Comparison of ENCODE assay signal across 21 cellular contexts in the genomic region with DNA sequence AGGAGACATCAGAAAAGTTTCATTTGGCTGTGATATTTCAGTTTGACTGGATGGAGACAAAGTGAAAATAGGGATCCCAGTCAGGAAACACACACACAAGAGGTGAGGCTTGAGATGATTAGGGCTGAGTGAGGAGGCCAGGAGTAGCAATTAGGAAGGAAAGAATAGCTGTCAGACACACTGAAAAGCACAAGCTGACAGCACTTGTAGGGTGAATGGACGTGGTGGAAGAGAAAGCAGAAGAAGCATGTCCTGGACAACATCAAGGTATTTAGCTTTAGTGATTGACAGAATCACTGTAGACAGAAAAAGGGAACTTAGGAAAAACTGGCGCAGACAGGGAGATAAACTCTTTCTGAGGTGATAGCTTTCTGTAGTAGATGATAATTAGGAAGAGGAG.
A peak's percentile ranks its signal among the peaks of the same experiment; 100 is the strongest.
DNase-seq lines count a peak whose midpoint lies in the region; ATAC-seq, FAIRE-seq and TF ChIP-seq lines count a peak whose summit lies in the region.
"Had no signal": no experiment of that assay in that cellular context is flagged by ENCODE, and none has a peak within 500 bp of the region (broad histone marks: within the 10 kb centered on the region; RNA-seq: fewer than 3 reads in every experiment).

No MANE protein-coding gene starts in this region.

- H3K36me3 ChIP-seq in IMR-90 (ENCODE audit: control insufficient read depth, insufficient read depth, low read length) (no peaks in the 10 kb centered on the region), Panc1 (ENCODE audit: control insufficient read depth, insufficient read depth, low read length) (no peaks in the 10 kb centered on the region), keratinocyte (ENCODE audit: control insufficient read depth in 2 of 2, extremely low read depth in 1 of 2, insufficient read depth in 2 of 2, low read length in 2 of 2) (no peaks in the 10 kb centered on the region), right lobe of liver (no peaks in the 10 kb centered on the region), pancreas (no peaks in the 10 kb centered on the region)

- TF ChIP-seq POLR2A in IMR-90 (IDR thresholded peaks at IDR 0.05; ENCODE audit: low read depth, low read length) = no peak
- no peak for TF ChIP-seq POLR2A in right lobe of liver (IDR thresholded peaks at IDR 0.05)

- H4K91ac ChIP-seq in IMR-90 (ENCODE audit: insufficient read depth, low read depth, low read length) = no peak overlapping the region

- TF ChIP-seq CTCF in IMR-90 (conservative IDR thresholded peaks at IDR 0.05; ENCODE audit: low read depth, low read length) = no peak
- no peak for TF ChIP-seq CTCF in Panc1 (IDR thresholded peaks at IDR 0.05)
- TF ChIP-seq CTCF in keratinocyte (optimal IDR thresholded peaks at IDR 0.05 in 1 of 3, IDR thresholded peaks at IDR 0.05 in 1 of 3, conservative IDR thresholded peaks at IDR 0.05 in 1 of 3; ENCODE audit: extremely low read depth in 1 of 3, insufficient read depth in 2 of 3, low read length in 3 of 3) = no peak
- TF ChIP-seq CTCF in right lobe of liver (IDR thresholded peaks at IDR 0.05) = no peak
- TF ChIP-seq CTCF in pancreas (IDR thresholded peaks at IDR 0.05) = no peak

- no peak overlapping the region for H3K9ac ChIP-seq in IMR-90 (ENCODE audit: low read depth, low read length)
- H3K9ac ChIP-seq in keratinocyte (ENCODE audit: control insufficient read depth, extremely low read depth, insufficient read depth, low read length) = no peak overlapping the region
- H3K9ac ChIP-seq: KMS-11 had no signal

- H2BK20ac ChIP-seq in IMR-90 (ENCODE audit: low read depth, low read length) = no peak overlapping the region

- no peak overlapping the region for H4K8ac ChIP-seq in IMR-90 (ENCODE audit: low read depth in 2 of 2, low read length in 2 of 2)

- no peak overlapping the region for H2BK5ac ChIP-seq in IMR-90 (ENCODE audit: low read depth, low read length, poor library complexity, severe bottlenecking)

- DNase-seq in IMR-90 (no peak), MV-4-11 (lab: John Stamatoyannopoulos, UW) (peak; percentile 10), Panc1 (ENCODE audit: low read depth, low spot score) (no peak), keratinocyte (ENCODE audit: low read depth, low spot score) (no peak), right lobe of liver (no peak), pancreas (no peak)
- DNase-seq in activated CD8-positive, alpha-beta T cell treated with anti-CD3 and anti-CD28 coated beads, Interleukin-2, amount 10 ng/mL, durations not matched to agents 7 days and 5 days = no peak
- DNase-seq: AML-193, DMS79 treated with DMSO at 0.1 percent for 48 hours, HFFc6, NCI-H1092 treated with DMSO at 0.1 percent for 48 hours, NCI-H1694, NCI-H2081 treated with DMSO at 0.1 percent for 48 hours, NCI-H226, NCI-H524, RPMI8226, SIG-M5 had no signal

- no peaks in the 10 kb centered on the region for H3K9me1 ChIP-seq in IMR-90 (ENCODE audit: insufficient read depth, low read length)
- no peaks in the 10 kb centered on the region for H3K9me1 ChIP-seq in keratinocyte (ENCODE audit: control insufficient read depth, extremely low read depth, insufficient read depth, low read length)

- POLR2A ChIA-PET in IMR-90 (lab: Charles Lee; ENCODE audit: unreplicated experiment) (no interaction called here), Panc1 (lab: Charles Lee) (no interaction called here)
- POLR2A ChIA-PET in activated CD8-positive, alpha-beta T cell treated with anti-CD3 and anti-CD28 coated beads, Interleukin-2, amount 10 ng/mL, durations not matched to agents 7 days and 5 days (lab: Charles Lee) = no interaction called here

- in situ Hi-C loops in IMR-90 (cut with MboI; ENCODE audit: low sequenced_read_pairs) (no loop called here), Panc1 (cut with HindIII; ENCODE audit: low pct_unique_long_range_greater_than_20kb, low sequenced_read_pairs) (no loop called here)

- 100% methylated on average over 1 of the region's 2 CpGs; no CpG with 5 or more reads in 1 of the 2 experiments for WGBS in IMR-90 (ENCODE audit: extremely low coverage in 2 of 2, insufficient read length in 1 of 2), 2 experiments
- 37% methylated on average over 2 of the region's 2 CpGs for WGBS in right lobe of liver (ENCODE audit: insufficient coverage, low coverage, low lambda C conversion rate, missing lambda C conversion rate)
- 62 to 80% methylated on average over 2 of the region's 2 CpGs for WGBS in pancreas, 2 donors

- H2AK9ac ChIP-seq in IMR-90 (replicated peaks; ENCODE audit: low read depth, low read length, poor library complexity) = no peak overlapping the region

- H3K14ac ChIP-seq in IMR-90 (replicated peaks; ENCODE audit: low read depth, low read length) = 0 out of 2 replicates have a peak overlapping the region, but pooled peaks have one; percentile 20

- no peak overlapping the region for H2BK120ac ChIP-seq in IMR-90 (ENCODE audit: low read depth, low read length)

- H3K9me3 ChIP-seq in IMR-90 (ENCODE audit: control insufficient read depth, insufficient read depth, low read length) (peaks cover 4% of the 10 kb centered on the region), Panc1 (ENCODE audit: control insufficient read depth, insufficient read depth, low read depth, low read length) (no peaks in the 10 kb centered on the region), keratinocyte (ENCODE audit: control insufficient read depth, low read depth, low read length) (peaks cover 2% of the 10 kb centered on the region), right lobe of liver (no peaks in the 10 kb centered on the region), pancreas (no peaks in the 10 kb centered on the region)

- intact Hi-C loops in IMR-90 (cut with micrococcal nuclease) (no loop called here), Panc1 (cut with micrococcal nuclease; ENCODE audit: unreplicated experiment) (loop anchor here (10.0 kb wide), 1 partner anchor 372 kb away; no protein-coding TSS in a partner anchor), right lobe of liver (cut with DNase I) (no loop called here), pancreas (cut with DNase I) (no loop called here)

- H4K20me1 ChIP-seq in IMR-90 (ENCODE audit: insufficient read depth, low read length) (no peaks in the 10 kb centered on the region), keratinocyte (ENCODE audit: control insufficient read depth, extremely low read depth, insufficient read depth, low read length) (no peaks in the 10 kb centered on the region)

- H3K4me1 ChIP-seq in IMR-90 (ENCODE audit: control insufficient read depth, insufficient read depth, low read length) (no peaks in the 10 kb centered on the region), Panc1 (ENCODE audit: control insufficient read depth, insufficient read depth, low read length) (peaks cover 9% of the 10 kb centered on the region; the same call in 1 of the 2 replicates), keratinocyte (ENCODE audit: control insufficient read depth, extremely low read depth, insufficient read depth, low read length) (no peaks in the 10 kb centered on the region), right lobe of liver (no peaks in the 10 kb centered on the region), pancreas (no peaks in the 10 kb centered on the region)

- H3K9me3 Mint-ChIP-seq in activated CD8-positive, alpha-beta T cell treated with anti-CD3 and anti-CD28 coated beads, Interleukin-2, amount 10 ng/mL, durations not matched to agents 7 days and 5 days (ENCODE audit: insufficient read depth) = no peaks in the 10 kb centered on the region

- BruUV-seq in IMR-90 (replicated peaks; lab: Mats Ljungman, UMichigan) = no TSS peak
- BruUV-seq in Panc1 (replicated peaks; lab: Mats Ljungman, UMichigan) = no TSS peak

- no peak overlapping the region for H3K56ac ChIP-seq in IMR-90 (ENCODE audit: extremely low read depth, insufficient read depth, low read length)

- H3K27ac Mint-ChIP-seq in activated CD8-positive, alpha-beta T cell treated with anti-CD3 and anti-CD28 coated beads, Interleukin-2, amount 10 ng/mL, durations not matched to agents 7 days and 5 days = no peak overlapping the region
- H3K27ac Mint-ChIP-seq: HFFc6 had no signal

- CTCF ChIA-PET in IMR-90 (lab: Yijun Ruan, JAX) = interaction anchor here (1.8 kb wide), 1 partner anchor 9 kb away, joined by 5 read pairs; no protein-coding TSS in a partner anchor
- CTCF ChIA-PET in Panc1 (lab: Charles Lee) = no interaction called here
- CTCF ChIA-PET in activated CD8-positive, alpha-beta T cell treated with anti-CD3 and anti-CD28 coated beads, Interleukin-2, amount 10 ng/mL, durations not matched to agents 7 days and 5 days (lab: Charles Lee) = no interaction called here

- no peaks in the 10 kb centered on the region for H3K27me3 Mint-ChIP-seq in activated CD8-positive, alpha-beta T cell treated with anti-CD3 and anti-CD28 coated beads, Interleukin-2, amount 10 ng/mL, durations not matched to agents 7 days and 5 days (ENCODE audit: low read depth)

- H3K79me1 ChIP-seq in IMR-90 (ENCODE audit: low read depth in 1 of 2, low read length in 2 of 2) = no peaks in the 10 kb centered on the region

- no peak overlapping the region for H3K4me2 ChIP-seq in IMR-90 (ENCODE audit: low read depth, low read length)
- H3K4me2 ChIP-seq in keratinocyte (ENCODE audit: control insufficient read depth, extremely low read depth, insufficient read depth, low read depth, low read length) = no peak overlapping the region
- H3K4me2 ChIP-seq: KMS-11 had no signal

- H2AFZ ChIP-seq in IMR-90 (replicated peaks; ENCODE audit: low read length, poor library complexity) = no peak overlapping the region
- H2AFZ ChIP-seq in keratinocyte (ENCODE audit: control insufficient read depth, low read length) = no peak overlapping the region

- H3K23ac ChIP-seq in IMR-90 (ENCODE audit: low read depth, low read length) = no peak overlapping the region

- H3K27me3 ChIP-seq in IMR-90 (ENCODE audit: control insufficient read depth, insufficient read depth, low read length) (no peaks in the 10 kb centered on the region), Panc1 (ENCODE audit: control insufficient read depth, insufficient read depth, low read length) (no peaks in the 10 kb centered on the region), keratinocyte (ENCODE audit: control insufficient read depth, extremely low read depth, insufficient read depth, low read length) (no peaks in the 10 kb centered on the region), right lobe of liver (no peaks in the 10 kb centered on the region), pancreas (no peaks in the 10 kb centered on the region)

- H3K4me1 Mint-ChIP-seq in activated CD8-positive, alpha-beta T cell treated with anti-CD3 and anti-CD28 coated beads, Interleukin-2, amount 10 ng/mL, durations not matched to agents 7 days and 5 days (ENCODE audit: low read depth) = no peaks in the 10 kb centered on the region

- FAIRE-seq in keratinocyte (lab: Jason Lieb, UNC) = peak; percentile 67
- no peak for FAIRE-seq in pancreas (lab: Jason Lieb, UNC)
- FAIRE-seq: H54, HepG2 had no signal

- H2BK15ac ChIP-seq in IMR-90 (ENCODE audit: low read depth, low read length) = no peak overlapping the region; the same call in 2 of the 3 replicates

- H3K79me2 ChIP-seq in keratinocyte (ENCODE audit: control insufficient read depth, insufficient read depth, low read length) = no peaks in the 10 kb centered on the region

- H3K18ac ChIP-seq in IMR-90 (ENCODE audit: low read depth, low read length) = no peak overlapping the region

- H4K5ac ChIP-seq in IMR-90 (ENCODE audit: low read depth, low read length) = no peak overlapping the region

- no peak overlapping the region for H3K4me3 ChIP-seq in IMR-90 (ENCODE audit: insufficient read depth, low read depth, low read length)
- H3K4me3 ChIP-seq in Panc1 (ENCODE audit: low read depth in 2 of 2, low read length in 2 of 2) = no peak overlapping the region
- no peak overlapping the region for H3K4me3 ChIP-seq in keratinocyte (ENCODE audit: control insufficient read depth in 2 of 3, extremely low read depth in 1 of 3, insufficient read depth in 2 of 3, low read depth in 1 of 3, low read length in 3 of 3)
- no peak overlapping the region for H3K4me3 ChIP-seq in right lobe of liver
- H3K4me3 ChIP-seq in pancreas = no peak overlapping the region

- no peaks in the 10 kb centered on the region for H3K36me3 Mint-ChIP-seq in activated CD8-positive, alpha-beta T cell treated with anti-CD3 and anti-CD28 coated beads, Interleukin-2, amount 10 ng/mL, durations not matched to agents 7 days and 5 days (ENCODE audit: low read depth)

- H3K4ac ChIP-seq in IMR-90 (ENCODE audit: low read depth, low read length) = no peak overlapping the region

- no peak overlapping the region for H2AK5ac ChIP-seq in IMR-90 (ENCODE audit: low read depth, low read length)

- H3K4me3 Mint-ChIP-seq in activated CD8-positive, alpha-beta T cell treated with anti-CD3 and anti-CD28 coated beads, Interleukin-2, amount 10 ng/mL, durations not matched to agents 7 days and 5 days = no peak overlapping the region
- H3K4me3 Mint-ChIP-seq: HFFc6 had no signal

- H3K27ac ChIP-seq in IMR-90 (ENCODE audit: insufficient read depth, low read length) (no peak overlapping the region), Panc1 (ENCODE audit: low read length) (peak overlapping the region; percentile 64; the same call in 1 of the 2 replicates), keratinocyte (ENCODE audit: control insufficient read depth, insufficient read depth, low read length) (no peak overlapping the region), right lobe of liver (no peak overlapping the region), pancreas (no peak overlapping the region)
- H3K27ac ChIP-seq: C4-2B, KMS-11 had no signal

- dilution Hi-C loops in IMR-90 (cut with HindIII; ENCODE audit: low sequenced_read_pairs, unreplicated experiment) (no loop called here), keratinocyte (cut with MboI; ENCODE audit: extremely low pct_ligation_motif_present, low sequenced_read_pairs) (no loop called here)

- TF ChIP-seq RAD21 in IMR-90 (IDR thresholded peaks at IDR 0.05; ENCODE audit: low read length) = no peak

- ATAC-seq in IMR-90 (ENCODE audit: low read depth) (no peak), Panc1 (no peak), right lobe of liver (no peak), pancreas (no peak)
- no peak for ATAC-seq in activated CD8-positive, alpha-beta T cell treated with anti-CD3 and anti-CD28 coated beads, Interleukin-2, amount 10 ng/mL, durations not matched to agents 7 days and 5 days
- ATAC-seq: HepG2 had no signal
